8 cellular contexts compared by ENCODE assay signal in the genomic region with DNA sequence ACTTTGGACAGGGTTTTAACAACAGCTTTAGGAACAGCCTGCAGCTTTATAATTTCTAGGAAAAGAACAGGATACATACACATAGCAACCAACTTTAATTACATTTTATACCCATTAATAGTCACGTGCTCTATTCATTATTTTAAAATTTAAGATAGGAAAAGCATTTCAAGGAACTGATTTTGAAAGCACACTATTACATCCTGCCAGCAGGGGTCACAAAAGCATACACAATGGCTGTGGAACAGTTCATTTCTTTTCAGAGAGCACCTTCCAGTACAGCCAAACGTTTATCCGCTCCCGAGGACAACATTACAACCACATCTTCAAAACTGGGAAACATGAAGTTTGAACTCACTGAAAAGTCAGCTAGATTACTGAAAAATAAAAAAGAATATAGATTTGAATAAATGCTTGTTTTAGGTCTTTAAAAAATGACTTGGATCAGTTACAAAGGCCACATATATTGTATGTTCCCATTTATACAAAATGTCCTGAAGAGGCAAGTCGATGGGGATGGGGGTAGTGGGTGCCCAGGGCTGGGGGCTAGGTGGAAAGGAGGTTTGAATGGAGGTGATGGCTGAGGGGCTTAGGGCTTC.
DNase-seq lines count a peak whose midpoint lies in the region; ATAC-seq and TF ChIP-seq lines count a peak whose summit lies in the region.

No MANE protein-coding gene starts in this region.

- peaks cover 5% of the 10 kb centered on the region for H3K4me1 Mint-ChIP-seq in activated T-helper 17 cell treated with anti-CD3 and anti-CD28 coated beads, Interleukin-2, amount 50 U/mL, for 72 hours
- H3K4me1 Mint-ChIP-seq in glutamatergic neuron (ENCODE audit: low read depth, unreplicated experiment), result peaks cover 5% of the 10 kb centered on the region

- no peak overlapping the region for H3K4me3 Mint-ChIP-seq in activated T-helper 17 cell treated with anti-CD3 and anti-CD28 coated beads, Interleukin-2, amount 50 U/mL, for 72 hours
- no peak overlapping the region for H3K4me3 Mint-ChIP-seq in glutamatergic neuron (ENCODE audit: unreplicated experiment)

- H3K27me3 Mint-ChIP-seq in activated T-helper 17 cell treated with anti-CD3 and anti-CD28 coated beads, Interleukin-2, amount 50 U/mL, for 72 hours, result peaks cover 39% of the 10 kb centered on the region
- H3K27me3 Mint-ChIP-seq in glutamatergic neuron (ENCODE audit: unreplicated experiment), result no peaks in the 10 kb centered on the region

- H3K36me3 Mint-ChIP-seq in activated T-helper 17 cell treated with anti-CD3 and anti-CD28 coated beads, Interleukin-2, amount 50 U/mL, for 72 hours (ENCODE audit: low read depth), result no peaks in the 10 kb centered on the region
- H3K36me3 Mint-ChIP-seq in glutamatergic neuron (ENCODE audit: unreplicated experiment), result no peaks in the 10 kb centered on the region

- TF ChIP-seq CTCF in GM12872 (IDR thresholded peaks at IDR 0.05; ENCODE audit: insufficient read depth, low read depth, low read length) (peak; percentile 73), glutamatergic neuron (IDR thresholded peaks at IDR 0.05; ENCODE audit: partially characterized antibody, unreplicated experiment) (peak; percentile 91)

- DNase-seq in AG08396 (ENCODE audit: low spot score) (peak; percentile 43), NCI-H446 treated with DMSO at 0.1 percent for 48 hours (lab: John Stamatoyannopoulos, UW) (peak; percentile 6), glutamatergic neuron (no peak), renal cortical epithelial cell (ENCODE audit: low read depth) (peak; percentile 55), NCI-H128 (lab: John Stamatoyannopoulos, UW; ENCODE audit: unreplicated experiment) (no peak)

- H3K9me3 Mint-ChIP-seq in activated T-helper 17 cell treated with anti-CD3 and anti-CD28 coated beads, Interleukin-2, amount 50 U/mL, for 72 hours, result no peaks in the 10 kb centered on the region
- no peaks in the 10 kb centered on the region for H3K9me3 Mint-ChIP-seq in glutamatergic neuron (ENCODE audit: unreplicated experiment)

- H3K27ac Mint-ChIP-seq in activated T-helper 17 cell treated with anti-CD3 and anti-CD28 coated beads, Interleukin-2, amount 50 U/mL, for 72 hours, result no peak overlapping the region
- no peak overlapping the region for H3K27ac Mint-ChIP-seq in glutamatergic neuron (ENCODE audit: unreplicated experiment)

- peak; percentile 26 for ATAC-seq in activated T-helper 17 cell treated with anti-CD3 and anti-CD28 coated beads, Interleukin-2, amount 50 U/mL, for 72 hours (replicated peaks)
- ATAC-seq in HG03196 (IDR thresholded peaks at IDR 0.05; ENCODE audit: unreplicated experiment), result no peak

Comparison
In these comparisons a context has a peak if more than half of its experiments do, and no peak if none do; other contexts are left out.
1. DNase-seq: peak in AG08396 (single experiment), NCI-H446 treated with DMSO at 0.1 percent for 48 hours (single experiment) and renal cortical epithelial cell (single experiment); none in glutamatergic neuron (single experiment) and NCI-H128 (single experiment).